7 cellular contexts compared by ENCODE assay signal in genomic region chr9:101311759-101312420, GRCh38.
DNase-seq lines count a peak whose midpoint lies in the region; ATAC-seq and TF ChIP-seq lines count a peak whose summit lies in the region.

No MANE protein-coding gene starts in this region.

- intact Hi-C loops in thyroid gland (cut with DNase I): loop anchor here (5.0 kb wide), 1 partner anchor 600 kb away; no protein-coding TSS in a partner anchor

- peak; percentile 95 for ATAC-seq in GM21526 (IDR thresholded peaks at IDR 0.05; ENCODE audit: low FRiP score, unreplicated experiment)

- no peaks in the 10 kb centered on the region for H3K9me3 ChIP-seq in thyroid gland

- no peaks in the 10 kb centered on the region for H3K27me3 ChIP-seq in thyroid gland

- H3K36me3 ChIP-seq in thyroid gland: no peaks in the 10 kb centered on the region

- H3K4me1 ChIP-seq in thyroid gland: no peaks in the 10 kb centered on the region

- 23 to 27% methylated on average over 4 of the region's 4 CpGs for WGBS in thyroid gland, 2 donors

- no peak overlapping the region for H3K27ac ChIP-seq in thyroid gland

- peak; percentile 44 for DNase-seq in GM04504 (ENCODE audit: low read depth)
- DNase-seq in HPDE6-E6E7 (ENCODE audit: extremely low spot score): peak; percentile 14
- peak; percentile 58 for DNase-seq in NCI-H526 treated with DMSO at 0.1 percent for 48 hours (lab: John Stamatoyannopoulos, UW)
- DNase-seq in astrocyte of the hippocampus (ENCODE audit: low read depth, low spot score): peak; percentile 85
- DNase-seq in iris pigment epithelial cell (ENCODE audit: low read depth): peak; percentile 78
- no peak for DNase-seq in thyroid gland

- no peak for TF ChIP-seq POLR2A in thyroid gland (IDR thresholded peaks at IDR 0.05)

- peak in 5 of 6 experiments; percentile 61 to 73 (median 67) for TF ChIP-seq CTCF in thyroid gland (IDR thresholded peaks at IDR 0.05)

- H3K4me3 ChIP-seq in thyroid gland (replicated peaks in 1 of 3): no peak overlapping the region

Comparison
In these comparisons a context has a peak if more than half of its experiments do, and no peak if none do; other contexts are left out.
1. DNase-seq: peak in GM04504 (single experiment), HPDE6-E6E7 (single experiment), NCI-H526 treated with DMSO at 0.1 percent for 48 hours (single experiment), astrocyte of the hippocampus (single experiment) and iris pigment epithelial cell (single experiment); none in thyroid gland (0 of 2).